In genomic region chr1:65425697-65426096, GRCh38 we compare ENCODE assay signal across 12 cellular contexts. TPM values are rescaled to one million over a fixed set of nuclear protein-coding genes. Genes with fewer than 3 reads are reported as not detected.
DNase-seq lines count a peak whose midpoint lies in the region; ATAC-seq and TF ChIP-seq lines count a peak whose summit lies in the region.
"Had no signal": no experiment of that assay in that cellular context is flagged by ENCODE, and none has a peak within 500 bp of the region (broad histone marks: within the 10 kb centered on the region; RNA-seq: fewer than 3 reads in every experiment).

No MANE protein-coding gene starts in this region.

- no peak overlapping the region for H3K4ac ChIP-seq in trophoblast cell (ENCODE audit: low read depth, low read length)

- no peaks in the 10 kb centered on the region for H3K27me3 ChIP-seq in GM23338 (ENCODE audit: insufficient read depth)
- H3K27me3 ChIP-seq in SJSA1 (replicated peaks) = no peaks in the 10 kb centered on the region
- H3K27me3 ChIP-seq in trophoblast cell (ENCODE audit: insufficient read depth, low read length) = no peaks in the 10 kb centered on the region
- H3K27me3 ChIP-seq: neutrophil, uterus had no signal

- H4K20me1 ChIP-seq in GM23338 (replicated peaks; ENCODE audit: insufficient read depth) = no peaks in the 10 kb centered on the region

- peak overlapping the region; percentile 54 for H3K18ac ChIP-seq in trophoblast cell (ENCODE audit: low read length)

- H2AK5ac ChIP-seq in trophoblast cell (ENCODE audit: low read length) = no peak overlapping the region

- DNase-seq in GM23338 (ENCODE audit: low spot score) (peak; percentile 69), SJSA1 (ENCODE audit: low read depth in 1 of 2, low spot score in 2 of 2) (peak; percentile 74 to 93), fibroblast of gingiva (ENCODE audit: low read depth) (peak; percentile 93), trophoblast cell (peak; percentile 68 to 80)
- no peak for DNase-seq in effector CD8-positive, alpha-beta T cell (lab: John Stamatoyannopoulos, UW)
- DNase-seq: activated naive CD4-positive, alpha-beta T cell treated with anti-CD3 and anti-CD28 coated beads, Interleukin-2, amount 10 ng/mL, durations not matched to agents 7 days and 5 days; uterus; WERI-Rb-1 had no signal

- peak overlapping the region; percentile 43 for H2BK12ac ChIP-seq in trophoblast cell (ENCODE audit: low read length)

- H3K36me3 ChIP-seq in GM23338 (ENCODE audit: insufficient read depth) (no peaks in the 10 kb centered on the region), SJSA1 (peaks cover 59% of the 10 kb centered on the region), trophoblast cell (ENCODE audit: control insufficient read depth in 1 of 2, insufficient read depth in 2 of 2, low read length in 2 of 2) (peaks cover 8 to 14% of the 10 kb centered on the region in 2 experiments)
- H3K36me3 ChIP-seq: uterus had no signal

- H4K12ac ChIP-seq in trophoblast cell (ENCODE audit: low read depth, low read length) = no peak overlapping the region

- no peaks in the 10 kb centered on the region for H3K9me2 ChIP-seq in GM23338 (ENCODE audit: insufficient read depth)

- peaks cover 28% of the 10 kb centered on the region for H3K4me1 Mint-ChIP-seq in GM23338

- peak overlapping the region; percentile 85 for H3K27ac Mint-ChIP-seq in GM23338
- H3K27ac Mint-ChIP-seq: activated naive CD4-positive, alpha-beta T cell treated with anti-CD3 and anti-CD28 coated beads, Interleukin-2, amount 10 ng/mL, durations not matched to agents 7 days and 5 days had no signal

- H3K27ac ChIP-seq in GM23338 (ENCODE audit: low read depth) (peak overlapping the region; percentile 94), SJSA1 (peak overlapping the region; percentile 90), trophoblast cell (ENCODE audit: low read depth, low read length) (peak overlapping the region; percentile 57)
- H3K27ac ChIP-seq: neutrophil, uterus, WERI-Rb-1 had no signal

- H3K4me1 ChIP-seq in GM23338 (ENCODE audit: insufficient read depth) (peaks cover 22% of the 10 kb centered on the region), SJSA1 (replicated peaks) (peaks cover 75% of the 10 kb centered on the region), trophoblast cell (ENCODE audit: control insufficient read depth in 1 of 2, insufficient read depth in 2 of 2, low read length in 2 of 2) (peaks cover 19 to 23% of the 10 kb centered on the region in 2 experiments)

- H3K27me3 Mint-ChIP-seq in GM23338 (ENCODE audit: insufficient read depth, low read depth, poor library complexity) = peaks cover 3% of the 10 kb centered on the region
- H3K27me3 Mint-ChIP-seq: activated naive CD4-positive, alpha-beta T cell treated with anti-CD3 and anti-CD28 coated beads, Interleukin-2, amount 10 ng/mL, durations not matched to agents 7 days and 5 days had no signal

- H2BK120ac ChIP-seq in trophoblast cell (ENCODE audit: insufficient read depth, low read length, poor library complexity) = no peak overlapping the region

- H3K4me2 ChIP-seq in GM23338 (peak overlapping the region; percentile 49), trophoblast cell (ENCODE audit: low read length) (no peak overlapping the region)

- no peak overlapping the region for H4K8ac ChIP-seq in trophoblast cell (ENCODE audit: low read depth, low read length)

- no CpG with 5 or more reads among the region's 3 CpGs for WGBS in trophoblast cell (ENCODE audit: extremely low coverage, insufficient coverage, insufficient read length)

- H3F3A ChIP-seq in GM23338 (replicated peaks; ENCODE audit: low read depth) = no peaks in the 10 kb centered on the region

- peak overlapping the region; percentile 33 for H2BK5ac ChIP-seq in trophoblast cell (ENCODE audit: low read depth, low read length, poor library complexity)

- no peak overlapping the region for H3K4me3 ChIP-seq in GM23338
- no peak overlapping the region for H3K4me3 ChIP-seq in SJSA1
- H3K4me3 ChIP-seq in trophoblast cell (ENCODE audit: low read depth, low read length) = no peak overlapping the region
- H3K4me3 ChIP-seq: uterus had no signal

- H3K79me1 ChIP-seq in trophoblast cell (ENCODE audit: low read length) = peaks cover 14% of the 10 kb centered on the region

- H2AFZ ChIP-seq in GM23338 (no peak overlapping the region), trophoblast cell (ENCODE audit: insufficient read depth, low read length, poor library complexity) (no peak overlapping the region)

- H3K9ac ChIP-seq in trophoblast cell (ENCODE audit: low read length) = no peak overlapping the region

- no peaks in the 10 kb centered on the region for H3K9me3 Mint-ChIP-seq in GM23338
- H3K9me3 Mint-ChIP-seq: activated naive CD4-positive, alpha-beta T cell treated with anti-CD3 and anti-CD28 coated beads, Interleukin-2, amount 10 ng/mL, durations not matched to agents 7 days and 5 days had no signal

- H3K79me2 ChIP-seq in GM23338 (replicated peaks; ENCODE audit: insufficient read depth) (peaks cover 42% of the 10 kb centered on the region), trophoblast cell (ENCODE audit: control insufficient read depth, insufficient read depth, low read length, poor library complexity) (peaks cover 15% of the 10 kb centered on the region)

- H3K9me3 ChIP-seq in SJSA1 (replicated peaks) = no peaks in the 10 kb centered on the region; the same call in 1 of the 2 replicates
- no peaks in the 10 kb centered on the region for H3K9me3 ChIP-seq in trophoblast cell (ENCODE audit: insufficient read depth, low read depth, low read length)
- H3K9me3 ChIP-seq: neutrophil, uterus had no signal

- TF ChIP-seq CTCF in GM23338 (conservative IDR thresholded peaks at IDR 0.05; ENCODE audit: low read depth in 2 of 2) = no peak

- peaks cover 13% of the 10 kb centered on the region for H3K36me3 Mint-ChIP-seq in GM23338 (ENCODE audit: low read depth)

- H3K23ac ChIP-seq in trophoblast cell (ENCODE audit: low read length) = no peak overlapping the region

- no peak overlapping the region for H3K4me3 Mint-ChIP-seq in GM23338
- H3K4me3 Mint-ChIP-seq: activated naive CD4-positive, alpha-beta T cell treated with anti-CD3 and anti-CD28 coated beads, Interleukin-2, amount 10 ng/mL, durations not matched to agents 7 days and 5 days had no signal

- no peak overlapping the region for H4K91ac ChIP-seq in trophoblast cell (ENCODE audit: low read depth, low read length)

- ATAC-seq in GM23338 = peak; percentile 59
- no peak for ATAC-seq in HG03432 (IDR thresholded peaks at IDR 0.05; ENCODE audit: unreplicated experiment)
- no peak for ATAC-seq in HG03108 (IDR thresholded peaks at IDR 0.05; ENCODE audit: unreplicated experiment)
- no peak for ATAC-seq in GM19328 (IDR thresholded peaks at IDR 0.05; ENCODE audit: unreplicated experiment)

- H3K14ac ChIP-seq in trophoblast cell (ENCODE audit: low read length) = no peak overlapping the region

TF ChIP-seq in GM23338, 12 proteins besides CTCF, POLR2A, EP300 and RAD21 (continues in another document):
- no peak for TF ChIP-seq ETS1 (IDR thresholded peaks at IDR 0.05)

RNA-seq across cellular contexts. Expression of gene LEPR, which starts 5.2 kb away (rescaled TPM):
- 3.8 and 4.7 TPM in 2 replicates for total RNA-seq in GM23338 (2014; rRNA removed; shearing (Covaris generic))
- polyA plus RNA-seq in GM23338 (2016; fragmentation: Nextera tagmentation; extraction: Ambion mirVana) = 1.5 and 2.1 TPM in 2 replicates
- total RNA-seq in SJSA1 (2014; rRNA removed; shearing (Covaris generic)) = 5.0 and 8.5 TPM in 2 replicates
- polyA plus RNA-seq in trophoblast cell (2013) = 5.0 and 5.1 TPM in 2 replicates

RNA-seq across cellular contexts. Expression of gene LEPROT, which starts 5.2 kb away (rescaled TPM):
- total RNA-seq in GM23338 (2014; rRNA removed; shearing (Covaris generic)) = 22.9 and 26.7 TPM in 2 replicates
- 19.3 and 24.9 TPM in 2 replicates for polyA plus RNA-seq in GM23338 (2016; fragmentation: Nextera tagmentation; extraction: Ambion mirVana)
- 54.1 and 91.5 TPM in 2 replicates for total RNA-seq in SJSA1 (2014; rRNA removed; shearing (Covaris generic))
- 59.3 and 62.1 TPM in 2 replicates for polyA plus RNA-seq in trophoblast cell (2013)
